23 cellular contexts compared by ENCODE assay signal in the genomic region with DNA sequence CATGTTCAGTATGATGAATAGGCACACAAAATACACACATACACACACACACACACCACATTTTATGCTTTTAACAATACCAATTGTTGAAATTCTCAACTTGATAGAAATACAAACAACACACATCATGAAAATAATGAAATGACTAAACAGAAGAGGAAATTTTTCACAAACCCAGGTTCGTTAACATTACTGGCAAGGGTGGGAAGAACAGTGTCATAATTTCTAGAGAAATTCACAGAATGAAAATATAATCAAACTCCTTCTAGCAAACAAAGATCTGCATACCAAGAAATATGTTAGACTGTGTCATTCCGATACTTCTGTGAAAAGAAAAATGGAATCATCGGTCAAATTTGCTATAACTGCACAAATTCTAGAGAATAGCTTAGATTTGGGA. TPM values are rescaled to one million over a fixed set of nuclear protein-coding genes. Genes with fewer than 3 reads are reported as not detected.
DNase-seq lines count a peak whose midpoint lies in the region; ATAC-seq, FAIRE-seq and TF ChIP-seq lines count a peak whose summit lies in the region.
"Had no signal": no experiment of that assay in that cellular context is flagged by ENCODE, and none has a peak within 500 bp of the region (broad histone marks: within the 10 kb centered on the region; RNA-seq: fewer than 3 reads in every experiment).

No MANE protein-coding gene starts in this region.

- H4K20me1 ChIP-seq in KMS-11 (ENCODE audit: insufficient read depth) (no peaks in the 10 kb centered on the region), GM12878 (ENCODE audit: control insufficient read depth, insufficient read depth) (no peaks in the 10 kb centered on the region)

- peaks cover 0 to 12% of the 10 kb centered on the region in 2 donors for H3K9me3 Mint-ChIP-seq in activated naive CD4-positive, alpha-beta T cell treated with anti-CD3 and anti-CD28 coated beads, Interleukin-2, amount 50 U/mL, for 72 hours
- H3K9me3 Mint-ChIP-seq in osteocyte (ENCODE audit: unreplicated experiment) = no peaks in the 10 kb centered on the region
- H3K9me3 Mint-ChIP-seq: CD4-positive, alpha-beta memory T cell; effector memory CD8-positive, alpha-beta T cell; nephron progenitor cell had no signal

- H3K36me3 ChIP-seq in KMS-11 (ENCODE audit: insufficient read depth) (no peaks in the 10 kb centered on the region), GM12878 (ENCODE audit: control insufficient read depth in 2 of 2, insufficient read depth in 2 of 2, low read length in 1 of 2) (peaks cover 0 to 7% of the 10 kb centered on the region in 2 experiments; a peak in 1 of 4 replicates)
- H3K36me3 ChIP-seq: left ventricle myocardium inferior, right lobe of liver had no signal

- H3K36me3 Mint-ChIP-seq in activated naive CD4-positive, alpha-beta T cell treated with anti-CD3 and anti-CD28 coated beads, Interleukin-2, amount 50 U/mL, for 72 hours = peaks cover 16 to 31% of the 10 kb centered on the region in 2 donors
- H3K36me3 Mint-ChIP-seq in osteocyte (ENCODE audit: unreplicated experiment) = no peaks in the 10 kb centered on the region

- H3K4me3 Mint-ChIP-seq in osteocyte (ENCODE audit: unreplicated experiment) = no peak overlapping the region
- H3K4me3 Mint-ChIP-seq: effector memory CD8-positive, alpha-beta T cell; nephron progenitor cell had no signal

- H3K79me2 ChIP-seq in KMS-11 (ENCODE audit: insufficient read depth, low read depth) (0 out of 2 replicates have a peak, but pooled peaks cover 2% of the 10 kb centered on the region), GM12878 (ENCODE audit: control insufficient read depth, insufficient read depth, low read length) (peaks cover 26% of the 10 kb centered on the region)

- SMC1A ChIA-PET in GM12878 (lab: Charles Lee; ENCODE audit: uncharacterized antibody, unreplicated experiment) = interaction anchor here (1.1 to 10.3 kb wide), 8 partner anchors 12 to 86 kb away, joined by 5 to 220 read pairs (median 8); partner anchors contain the start of gene ST8SIA4

- peak overlapping the region; percentile 74 to 88 for H3K27ac Mint-ChIP-seq in activated naive CD4-positive, alpha-beta T cell treated with anti-CD3 and anti-CD28 coated beads, Interleukin-2, amount 50 U/mL, for 72 hours
- no peak overlapping the region for H3K27ac Mint-ChIP-seq in osteocyte (ENCODE audit: unreplicated experiment)
- H3K27ac Mint-ChIP-seq: nephron progenitor cell had no signal

- FAIRE-seq in GM12878 (lab: Jason Lieb, UNC) = no peak
- FAIRE-seq: urothelium cell line had no signal

- TF ChIP-seq POLR2A in GM12878 (IDR thresholded peaks at IDR 0.05; ENCODE audit: low read depth, low read length) = no peak

- TF ChIP-seq RAD21 in GM12878 (IDR thresholded peaks at IDR 0.05; ENCODE audit: insufficient read depth, low read depth, low read length) = no peak

- 10% methylated on average over 3 of the region's 3 CpGs for WGBS in GM12878 (ENCODE audit: insufficient coverage, insufficient replicate concordance, low lambda C conversion rate, missing lambda C conversion rate)

- H3K4me1 ChIP-seq in KMS-11 (ENCODE audit: low read depth, poor library complexity, severe bottlenecking) = peaks cover 62% of the 10 kb centered on the region
- peaks cover 21% of the 10 kb centered on the region for H3K4me1 ChIP-seq in GM12878 (ENCODE audit: control insufficient read depth, insufficient read depth, low read length)
- H3K4me1 ChIP-seq: body of pancreas, right lobe of liver had no signal

- intact Hi-C loops in GM12878 (cut with micrococcal nuclease; ENCODE audit: unreplicated experiment) = loop anchor here (2.0 kb wide), 1 partner anchor 38 kb away; no protein-coding TSS in a partner anchor

- H3K4me2 ChIP-seq in KMS-11 (peak overlapping the region; percentile 4; the same call in 1 of the 2 replicates), GM12878 (ENCODE audit: control insufficient read depth, insufficient read depth) (no peak overlapping the region)

- peaks cover 3% of the 10 kb centered on the region for H3K4me1 Mint-ChIP-seq in osteocyte (ENCODE audit: unreplicated experiment)
- H3K4me1 Mint-ChIP-seq: nephron progenitor cell had no signal

- H2AFZ ChIP-seq in KMS-11 (ENCODE audit: low read depth) (no peak overlapping the region), GM12878 (ENCODE audit: control insufficient read depth, low read depth, low read length) (no peak overlapping the region)

- no peaks in the 10 kb centered on the region for H3K27me3 ChIP-seq in KMS-11 (ENCODE audit: insufficient read depth, low read depth)
- no peaks in the 10 kb centered on the region for H3K27me3 ChIP-seq in GM12878 (replicated peaks in 1 of 2; ENCODE audit: control insufficient read depth in 2 of 2, insufficient read depth in 2 of 2, low read length in 1 of 2)
- H3K27me3 ChIP-seq: body of pancreas, right lobe of liver had no signal

- H3K9ac ChIP-seq in KMS-11 = no peak overlapping the region
- H3K9ac ChIP-seq in GM12878 (ENCODE audit: control insufficient read depth, insufficient read depth, low read length) = no peak overlapping the region

- DNase-seq in activated naive CD4-positive, alpha-beta T cell treated with anti-CD3 and anti-CD28 coated beads, Interleukin-2, amount 50 U/mL, for 72 hours (ENCODE audit: low spot score in 2 of 2) = no peak
- DNase-seq in activated naive CD4-positive, alpha-beta T cell (lab: John Stamatoyannopoulos, UW) = no peak
- DNase-seq in GM12878 (ENCODE audit: low read depth, low spot score) (no peak), osteocyte (ENCODE audit: extremely low spot score, unreplicated experiment) (no peak)
- no peak for DNase-seq in stimulated activated CD4-positive, alpha-beta T cell treated with anti-CD3 and anti-CD28 coated beads, Interleukin-2, amount 100 ng/mL, for 48 hours
- DNase-seq: body of pancreas; CD4-positive, alpha-beta memory T cell; DMS 273 treated with DMSO at 0.1 percent for 48 hours; effector memory CD8-positive, alpha-beta T cell; foreskin melanocyte; GOT3; left ventricle myocardium inferior; NCI-H1092 treated with DMSO at 0.1 percent for 48 hours; NCI-H2029 treated with DMSO at 0.1 percent for 48 hours; NCI-H82; nephron progenitor cell; posterior cingulate gyrus; right lobe of liver; stimulated activated CD4-positive, alpha-beta T cell treated with anti-CD3 and anti-CD28 coated beads, Interleukin-15, amount 100 ng/mL, for 24 hours had no signal

- H3K4me3 ChIP-seq in KMS-11 (IDR thresholded peaks at IDR 0.05; ENCODE audit: insufficient read depth, low read depth, low read length) (no peak overlapping the region), GM12878 (no peak overlapping the region)
- H3K4me3 ChIP-seq: body of pancreas, left ventricle myocardium inferior, right lobe of liver had no signal

- TF ChIP-seq CTCF in KMS-11 (conservative IDR thresholded peaks at IDR 0.05; ENCODE audit: low read depth, low read length) = no peak
- TF ChIP-seq CTCF in GM12878 (IDR thresholded peaks at IDR 0.05 in 2 of 3, conservative IDR thresholded peaks at IDR 0.05 in 1 of 3; ENCODE audit: control insufficient read depth in 2 of 3, extremely low read depth in 1 of 3, insufficient read depth in 1 of 3, low read depth in 3 of 3, low read length in 3 of 3) = no peak
- TF ChIP-seq CTCF in osteocyte (IDR thresholded peaks at IDR 0.05) = no peak

- peaks cover 13% of the 10 kb centered on the region; the same call in 2 of the 3 replicates for H3K9me3 ChIP-seq in GM12878 (replicated peaks; ENCODE audit: control insufficient read depth, insufficient read depth, low read length)
- H3K9me3 ChIP-seq: body of pancreas, right lobe of liver had no signal

- POLR2A ChIA-PET in GM12878 (lab: Charles Lee) = interaction anchor here (1.2 to 5.0 kb wide), 5 partner anchors 12 to 41 kb away, joined by 3 to 61 read pairs (median 5); partner anchors contain the start of gene ST8SIA4

- no peak overlapping the region for H3K27ac ChIP-seq in KMS-11
- H3K27ac ChIP-seq in GM12878 (ENCODE audit: control insufficient read depth, insufficient read depth) = peak overlapping the region; percentile 25; the same call in 1 of the 2 replicates
- H3K27ac ChIP-seq: body of pancreas, left ventricle myocardium inferior, right lobe of liver had no signal

- CTCF ChIA-PET in GM12878 (lab: Yijun Ruan, JAX) = interaction anchor here (0.7 to 0.8 kb wide), 2 partner anchors 19 to 22 kb away, joined by 3 read pairs; no protein-coding TSS in a partner anchor

- ATAC-seq in activated naive CD4-positive, alpha-beta T cell treated with anti-CD3 and anti-CD28 coated beads, Interleukin-2, amount 50 U/mL, for 72 hours = peak; percentile 69 to 80
- ATAC-seq in GM12878 (peak; percentile 3; the same call in 2 of the 3 replicates), HG02852 (IDR thresholded peaks at IDR 0.05; ENCODE audit: unreplicated experiment) (no peak)
- ATAC-seq: body of pancreas; effector memory CD8-positive, alpha-beta T cell; esophagus mucosa; right lobe of liver had no signal

- BruUV-seq in GM12878 (replicated peaks; lab: Mats Ljungman, UMichigan) = no TSS peak

- H3K27me3 Mint-ChIP-seq in osteocyte (ENCODE audit: unreplicated experiment) = no peaks in the 10 kb centered on the region
- H3K27me3 Mint-ChIP-seq: CD4-positive, alpha-beta memory T cell; effector memory CD8-positive, alpha-beta T cell had no signal

- 0 out of 4 replicates have a peak, but pooled peaks of 1 of the 2 experiments have one; percentile 29 for TF ChIP-seq EP300 in GM12878 (IDR thresholded peaks at IDR 0.05; ENCODE audit: borderline replicate concordance in 1 of 2, control insufficient read depth in 1 of 2, low read depth in 2 of 2, low read length in 2 of 2)

- RAD21 ChIA-PET in GM12878 (lab: Charles Lee; ENCODE audit: unreplicated experiment) = interaction anchor here (0.8 to 9.0 kb wide), 10 partner anchors 12 to 184 kb away, joined by 3 to 122 read pairs (median 5); no protein-coding TSS in a partner anchor

- in situ Hi-C loops in GM12878 (cut with MboI) = no loop called here

RNA-seq across cellular contexts. Expression of gene ST8SIA4, which starts 41.9 kb away (rescaled TPM):
- 10 to 100 TPM; 21.2 to 36.2 TPM for total RNA-seq in activated naive CD4-positive, alpha-beta T cell treated with anti-CD3 and anti-CD28 coated beads, Interleukin-2, amount 50 U/mL, for 72 hours
- total RNA-seq in GM12878 (2013; cell fraction: nucleolus; rRNA removed) = 158 and 176 TPM in 2 replicates
- total RNA-seq in GM12878 (2014; rRNA removed) (16.0 and 20.1 TPM in 2 replicates), GM12878 (2014; rRNA removed; fragmentation: Illumina TruSeq; extraction: Trizol) (22.2 and 24.3 TPM in 2 replicates), GM12878 (2021) (29.4 and 30.3 TPM in 2 replicates), osteocyte (not detected in 2 replicates)
- 6.6 TPM for polyA plus RNA-seq in GM12878 (2011; ENCODE audit: low read depth)
- polyA plus RNA-seq in GM12878 (2011; rRNA removed) (30.9 and 47.1 TPM in 2 replicates), GM12878 (2014; fragmentation: Illumina TruSeq; extraction: Trizol) (11.8 and 15.0 TPM in 2 replicates), GM12878 (2014; fragmentation: Nextera tagmentation; extraction: Ambion mirVana) (1 to 10 TPM; 4.4 to 7.3 TPM), GM12878 (2014; rRNA removed) (11.5 and 18.8 TPM in 2 replicates), GM12878 (2016; fragmentation: Nextera tagmentation; extraction: Ambion mirVana) (10 to 100 TPM; 20.3 to 23.2 TPM)
- 11.6 and 12.3 TPM in 2 replicates for polyA plus RNA-seq in GM12878 (2011; cell fraction: cytosol; rRNA removed)
- 12.6 and 15.7 TPM in 2 replicates for polyA plus RNA-seq in GM12878 (2011; cell fraction: nucleus; rRNA removed)
- polyA plus RNA-seq in GM12878 (2012) = 11.4 and 12.2 TPM in 2 replicates
- polyA minus RNA-seq in GM12878 (2011; rRNA and poly(A)+ RNA removed) = 50.8 and 52.2 TPM in 2 replicates
- 14.7 and 18.0 TPM in 2 replicates for polyA minus RNA-seq in GM12878 (2011; cell fraction: cytosol; rRNA and poly(A)+ RNA removed)
- polyA minus RNA-seq in GM12878 (2011; cell fraction: nucleus; rRNA and poly(A)+ RNA removed) = 101 and 123 TPM in 2 replicates

Comparison
In these comparisons a context has a peak if more than half of its experiments do, and no peak if none do; other contexts are left out.
1. RNA of gene ST8SIA4, which starts 41.9 kb away (total RNA-seq): 21.2 to 36.2 TPM in activated naive CD4-positive, alpha-beta T cell treated with anti-CD3 and anti-CD28 coated beads, Interleukin-2, amount 50 U/mL, for 72 hours and 16.0 to 176 TPM in GM12878; not detected in osteocyte; every median in the first group is over 10 times any median in the second.